In genomic region chr3:46943237-46944187, GRCh38 we compare ENCODE assay signal across 9 cellular contexts. TPM values are rescaled to one million over a fixed set of nuclear protein-coding genes. Genes with fewer than 3 reads are reported as not detected.
DNase-seq lines count a peak whose midpoint lies in the region; ATAC-seq, FAIRE-seq and TF ChIP-seq lines count a peak whose summit lies in the region.
"Had no signal": no experiment of that assay in that cellular context is flagged by ENCODE, and none has a peak within 500 bp of the region (broad histone marks: within the 10 kb centered on the region; RNA-seq: fewer than 3 reads in every experiment).

No MANE protein-coding gene starts in this region.

- H3K27ac ChIP-seq in GM23338 (ENCODE audit: low read depth) (peak overlapping the region; percentile 55; the same call in 1 of the 2 replicates), astrocyte (ENCODE audit: low read depth, low read length) (no peak overlapping the region), stomach smooth muscle (ENCODE audit: low read length) (peak overlapping the region; percentile 6)

- no peak overlapping the region for H3K9ac ChIP-seq in astrocyte (ENCODE audit: low read length)
- peak overlapping the region in 1 of 2 donors; percentile 13 for H3K9ac ChIP-seq in stomach smooth muscle (ENCODE audit: low read length in 2 of 2)

- peaks cover 31% of the 10 kb centered on the region for H3K4me1 ChIP-seq in GM23338 (ENCODE audit: insufficient read depth)
- H3K4me1 ChIP-seq in astrocyte (ENCODE audit: insufficient read depth, low read length): peaks cover 29% of the 10 kb centered on the region
- H3K4me1 ChIP-seq in stomach smooth muscle (ENCODE audit: control insufficient read depth, insufficient read depth, low read length): peaks cover 48% of the 10 kb centered on the region

- H3K4me3 ChIP-seq in GM23338: no peak overlapping the region
- H3K4me3 ChIP-seq in astrocyte (ENCODE audit: insufficient read depth, low read depth, low read length): no peak overlapping the region
- H3K4me3 ChIP-seq in stomach smooth muscle (ENCODE audit: low read length in 2 of 2): no peak overlapping the region

- H2AFZ ChIP-seq in GM23338 (no peak overlapping the region), astrocyte (ENCODE audit: low read depth, low read length) (no peak overlapping the region)

- H3K27ac Mint-ChIP-seq in GM23338: no peak overlapping the region
- H3K27ac Mint-ChIP-seq in astrocyte (ENCODE audit: unreplicated experiment): no peak overlapping the region

- peak; percentile 19 for ATAC-seq in GM23338
- ATAC-seq: activated CD4-positive, CD25-positive, alpha-beta regulatory T cell treated with anti-CD3 and anti-CD28 coated beads, Interleukin-2, amount 50 U/mL, for 24 hours had no signal

- no peaks in the 10 kb centered on the region for H3K9me2 ChIP-seq in GM23338 (ENCODE audit: insufficient read depth)

- H3K4me3 Mint-ChIP-seq in GM23338 (no peak overlapping the region), astrocyte (ENCODE audit: unreplicated experiment) (no peak overlapping the region)

- TF ChIP-seq CTCF in GM23338 (conservative IDR thresholded peaks at IDR 0.05; ENCODE audit: low read depth in 2 of 2) (no peak), astrocyte (IDR thresholded peaks at IDR 0.05; ENCODE audit: insufficient read depth, low read depth, low read length) (no peak)

- no peaks in the 10 kb centered on the region for H3K27me3 ChIP-seq in GM23338 (ENCODE audit: insufficient read depth)
- H3K27me3 ChIP-seq in astrocyte (ENCODE audit: insufficient read depth, low read length): no peaks in the 10 kb centered on the region
- H3K27me3 ChIP-seq in stomach smooth muscle (ENCODE audit: control insufficient read depth in 1 of 2, insufficient read depth in 2 of 2, low read length in 2 of 2): no peaks in the 10 kb centered on the region

- H4K20me1 ChIP-seq in GM23338 (replicated peaks; ENCODE audit: insufficient read depth): peaks cover 45% of the 10 kb centered on the region
- H4K20me1 ChIP-seq in astrocyte (ENCODE audit: insufficient read depth, low read length): peaks cover 98% of the 10 kb centered on the region

- no peak for FAIRE-seq in astrocyte (lab: Jason Lieb, UNC)

- no peaks in the 10 kb centered on the region for H3K9me3 Mint-ChIP-seq in GM23338
- H3K9me3 Mint-ChIP-seq in astrocyte (ENCODE audit: unreplicated experiment): no peaks in the 10 kb centered on the region

- no peaks in the 10 kb centered on the region for H3F3A ChIP-seq in GM23338 (replicated peaks; ENCODE audit: low read depth)

- peaks cover 89% of the 10 kb centered on the region for H3K79me2 ChIP-seq in GM23338 (replicated peaks; ENCODE audit: insufficient read depth)
- H3K79me2 ChIP-seq in astrocyte (ENCODE audit: insufficient read depth, low read length): peaks cover 95% of the 10 kb centered on the region

- no peak for DNase-seq in GM23338 (ENCODE audit: low spot score)
- DNase-seq in astrocyte (ENCODE audit: low read depth): peak; percentile 16
- peak; percentile 48 for DNase-seq in kidney glomerular epithelial cell (lab: John Stamatoyannopoulos, UW)
- DNase-seq in C1 segment of cervical spinal cord (lab: John Stamatoyannopoulos, UW): no peak
- no peak for DNase-seq in AML-193 (lab: John Stamatoyannopoulos, UW)
- DNase-seq in NCI-H226: no peak
- DNase-seq: cortex of kidney had no signal

- peaks cover 32% of the 10 kb centered on the region for H3K36me3 Mint-ChIP-seq in GM23338 (ENCODE audit: low read depth)
- H3K36me3 Mint-ChIP-seq in astrocyte (ENCODE audit: low read depth, unreplicated experiment): peaks cover 27% of the 10 kb centered on the region

- no peaks in the 10 kb centered on the region for H3K36me3 ChIP-seq in GM23338 (ENCODE audit: insufficient read depth)
- H3K36me3 ChIP-seq in astrocyte (ENCODE audit: insufficient read depth, low read length): no peaks in the 10 kb centered on the region
- H3K36me3 ChIP-seq in stomach smooth muscle (ENCODE audit: control insufficient read depth in 2 of 2, insufficient read depth in 2 of 2, low read length in 2 of 2): peaks cover 14 to 21% of the 10 kb centered on the region in 2 donors

- no peaks in the 10 kb centered on the region for H3K9me3 ChIP-seq in astrocyte (ENCODE audit: insufficient read depth, low read depth, low read length)
- no peaks in the 10 kb centered on the region for H3K9me3 ChIP-seq in stomach smooth muscle (ENCODE audit: control insufficient read depth in 2 of 2, low read length in 2 of 2)

- H3K27me3 Mint-ChIP-seq in GM23338 (ENCODE audit: insufficient read depth, low read depth, poor library complexity) (peaks cover 9% of the 10 kb centered on the region), astrocyte (ENCODE audit: low read depth, unreplicated experiment) (no peaks in the 10 kb centered on the region)

- peaks cover 58% of the 10 kb centered on the region for H3K4me1 Mint-ChIP-seq in GM23338
- H3K4me1 Mint-ChIP-seq in astrocyte (ENCODE audit: low read depth, unreplicated experiment): peaks cover 54% of the 10 kb centered on the region

- H3K4me2 ChIP-seq in GM23338 (no peak overlapping the region), astrocyte (ENCODE audit: low read length) (peak overlapping the region; percentile 0)

TF ChIP-seq in GM23338, 12 proteins besides CTCF, POLR2A, EP300 and RAD21:
- TF ChIP-seq EZH2phosphoT487 (IDR thresholded peaks at IDR 0.05; ENCODE audit: unreplicated experiment): no peak
- no peak for TF ChIP-seq STAT1 (IDR thresholded peaks at IDR 0.05; ENCODE audit: unreplicated experiment)
- TF ChIP-seq POLR2AphosphoS5 (IDR thresholded peaks at IDR 0.05; ENCODE audit: low read depth): no peak
- TF ChIP-seq JUNB (IDR thresholded peaks at IDR 0.05; ENCODE audit: unreplicated experiment): no peak

RNA-seq across cellular contexts. Expression of gene CCDC12, which starts 33.0 kb away (rescaled TPM):
- 35.1 and 42.9 TPM in 2 replicates for total RNA-seq in GM23338 (2014; rRNA removed; shearing (Covaris generic))
- 133 and 136 TPM in 2 replicates for polyA plus RNA-seq in GM23338 (2016; fragmentation: Nextera tagmentation; extraction: Ambion mirVana)
- total RNA-seq in astrocyte: 26.2 and 29.0 TPM in 2 replicates

RNA-seq across cellular contexts. Expression of gene NBEAL2, which starts 36.0 kb away (rescaled TPM):
- total RNA-seq in GM23338 (2014; rRNA removed; shearing (Covaris generic)): 66.1 and 79.9 TPM in 2 replicates
- polyA plus RNA-seq in GM23338 (2016; fragmentation: Nextera tagmentation; extraction: Ambion mirVana): 13.5 and 14.0 TPM in 2 replicates
- total RNA-seq in astrocyte: 11.4 and 14.8 TPM in 2 replicates

Comparison
In these comparisons a context has a peak if more than half of its experiments do, and no peak if none do; other contexts are left out.
1. DNase-seq: peak in astrocyte (single experiment) and kidney glomerular epithelial cell (single experiment); none in GM23338 (single experiment), C1 segment of cervical spinal cord (0 of 14), AML-193 (0 of 2) and NCI-H226 (single experiment).